Comparison of ENCODE assay signal across 26 cellular contexts in genomic region chr2:116580209-116580608, GRCh38.
"Had no signal": no experiment of that assay in that cellular context is flagged by ENCODE, and none has a peak within 500 bp of the region (broad histone marks: within the 10 kb centered on the region; RNA-seq: fewer than 3 reads in every experiment).

No MANE protein-coding gene starts in this region.

- H3K27me3 ChIP-seq: stomach, suprapubic skin, testis, thyroid gland, tibial artery, tibial nerve, transverse colon, upper lobe of left lung, upper lobe of right lung, uterus, vagina had no signal

- H3K27ac ChIP-seq: stomach, suprapubic skin, testis, thoracic aorta, thyroid gland, tibial artery, tibial nerve, transverse colon, upper lobe of left lung, upper lobe of right lung, uterus, vagina had no signal

- H3K4me1 ChIP-seq: stomach, suprapubic skin, testis, thyroid gland, tibial artery, tibial nerve, transverse colon, upper lobe of left lung, upper lobe of right lung, uterus, vagina had no signal

- H3K36me3 ChIP-seq: stomach, suprapubic skin, thoracic aorta, thyroid gland, tibial artery, tibial nerve, transverse colon, upper lobe of left lung, upper lobe of right lung, uterus, vagina had no signal

- ATAC-seq: stimulated activated effector memory CD8-positive, alpha-beta T cell treated with anti-CD3 and anti-CD28 coated beads, Interleukin-12 subunit alpha, Interleukin-12 subunit beta, amount 100 ng/mL, for 72 hours; stimulated activated memory B cell treated with anti-CD40 and anti-IgM and Interleukin-4, amounts not matched to agents 10 μg/mL and 1 μg/mL and 100 μg/mL, for 72 hours; stimulated activated naive B cell treated with anti-CD40 and anti-IgM and Interleukin-4, amounts not matched to agents 10 μg/mL and 1 μg/mL and 100 μg/mL, for 72 hours; stimulated activated naive CD8-positive, alpha-beta T cell treated with anti-CD3 and anti-CD28 coated beads, Interleukin-15, amount 100 ng/mL, for 72 hours; stimulated activated naive CD8-positive, alpha-beta T cell treated with anti-CD3 and anti-CD28 coated beads, Interleukin-15, Interleukin-2, amounts not matched to agents 100 U/mL and 50 U/mL, for 24 hours; upper lobe of right lung had no signal

- DNase-seq: stimulated activated CD4-positive, alpha-beta T cell treated with anti-CD3 and anti-CD28 coated beads, Interleukin-2, amount 100 ng/mL, for 48 hours; stimulated activated CD4-positive, alpha-beta T cell treated with anti-CD3 and anti-CD28 coated beads, Interleukin-4, amount 100 ng/mL, for 1 hour; stimulated activated CD4-positive, alpha-beta T cell treated with anti-CD3 and anti-CD28 coated beads, Interleukin-4, amount 100 ng/mL, for 24 hours; stimulated activated CD4-positive, alpha-beta T cell treated with anti-CD3 and anti-CD28 coated beads, Interleukin-4, amount 100 ng/mL, for 4 hours; stimulated activated CD8-positive, alpha-beta memory T cell treated with anti-CD3 and anti-CD28 coated beads, Interleukin-4, amount 100 ng/mL, for 48 hours; stimulated activated naive B cell treated with anti-CD40 and anti-IgM and Interleukin-4, amounts not matched to agents 10 μg/mL and 1 μg/mL and 100 μg/mL, for 72 hours; stimulated activated naive CD4-positive, alpha-beta T cell; stimulated activated naive CD4-positive, alpha-beta T cell treated with Interleukin-2 at 50 U/mL for 16 hours; stimulated activated naive CD8-positive, alpha-beta T cell treated with anti-CD3 and anti-CD28 coated beads, Interleukin-15, amount 100 ng/mL, for 72 hours; stimulated activated naive CD8-positive, alpha-beta T cell treated with anti-CD3 and anti-CD28 coated beads, Interleukin-15, Interleukin-2, amounts not matched to agents 100 U/mL and 50 U/mL, for 24 hours; stomach; substantia nigra; testis; thyroid gland; tibial artery; transverse colon; trophoblast cell; upper lobe of left lung; upper lobe of right lung; uterus had no signal

- H3K9me3 ChIP-seq: testis, thyroid gland, tibial artery, upper lobe of right lung, uterus had no signal

- H3K4me3 ChIP-seq: stomach, suprapubic skin, testis, thoracic aorta, thyroid gland, tibial artery, tibial nerve, transverse colon, upper lobe of left lung, upper lobe of right lung, uterus, vagina had no signal
